In the genomic region with DNA sequence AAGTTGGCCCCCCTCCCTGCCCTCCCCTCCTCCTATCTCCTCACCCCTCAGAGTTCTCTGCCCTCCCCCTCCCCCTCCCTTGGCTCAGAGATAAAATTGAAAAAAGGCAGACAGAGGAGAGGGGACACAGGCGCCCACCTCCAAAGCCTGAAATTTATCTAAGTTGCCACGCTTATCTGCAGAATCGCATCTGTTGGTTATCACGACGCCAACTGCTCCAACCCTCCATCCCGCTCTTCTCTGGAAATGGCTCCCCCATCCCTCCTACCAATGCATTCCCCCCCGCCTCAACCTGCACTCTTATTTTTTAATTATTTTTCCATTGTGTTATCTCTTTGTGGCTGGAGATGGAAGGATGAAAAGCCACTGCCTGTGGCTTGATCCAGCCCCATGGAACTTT, we compare ENCODE assay signal across 6 cellular contexts.
"Had no signal": no experiment of that assay in that cellular context is flagged by ENCODE, and none has a peak within 500 bp of the region (broad histone marks: within the 10 kb centered on the region; RNA-seq: fewer than 3 reads in every experiment).

No MANE protein-coding gene starts in this region.

- H3K4me2 ChIP-seq: GM23338 had no signal

- H3K9me3 Mint-ChIP-seq: GM23338, H9 had no signal

- H3K27ac Mint-ChIP-seq: GM23338, H9, IgD-negative memory B cell had no signal

- H3K4me3 Mint-ChIP-seq: GM23338, H9, IgD-negative memory B cell had no signal

- H2AFZ ChIP-seq: GM23338 had no signal

- H3K4me1 Mint-ChIP-seq: GM23338, IgD-negative memory B cell had no signal

- DNase-seq: H9, HCEC 1CT, KBM-7 had no signal

- H3K4me3 ChIP-seq: GM23338 had no signal

- ATAC-seq: GM23338, HepG2 had no signal
